Comparison of ENCODE assay signal across 1 cellular context in the genomic region with DNA sequence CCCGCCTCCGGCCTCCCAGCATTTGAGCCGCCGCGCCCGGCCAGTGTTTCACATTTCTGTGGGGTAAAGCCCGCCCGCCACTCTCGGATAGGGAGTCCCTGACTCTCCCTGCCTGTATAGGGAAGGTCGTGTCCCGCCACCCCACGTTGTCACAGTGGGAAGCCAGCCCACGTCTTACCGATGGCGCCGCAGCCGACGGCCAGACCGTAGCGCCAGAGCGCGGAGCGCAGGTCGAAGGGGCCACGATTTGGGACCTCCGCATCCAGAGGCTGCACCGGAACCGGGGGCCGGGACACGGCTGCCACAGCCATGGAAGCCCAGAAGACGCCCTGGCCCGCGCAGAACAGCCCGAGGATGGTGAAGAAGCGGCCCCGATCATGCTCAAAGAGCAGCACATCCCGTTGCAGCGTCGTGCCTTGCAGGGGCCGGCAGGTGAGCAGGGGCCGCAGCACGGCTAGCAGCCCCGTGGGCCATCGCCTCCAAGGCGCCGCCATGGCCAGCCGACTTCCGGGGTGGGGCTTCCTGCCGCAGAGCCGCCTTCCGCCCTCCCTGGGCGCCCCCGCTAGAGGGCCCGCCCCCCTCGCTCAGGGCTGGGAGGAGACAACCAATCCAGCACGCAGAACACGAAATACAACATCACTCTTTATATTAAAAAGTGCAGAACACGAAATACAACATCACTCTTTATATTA.
TF ChIP-seq lines count a peak whose summit lies in the region.

A gene with protein sequence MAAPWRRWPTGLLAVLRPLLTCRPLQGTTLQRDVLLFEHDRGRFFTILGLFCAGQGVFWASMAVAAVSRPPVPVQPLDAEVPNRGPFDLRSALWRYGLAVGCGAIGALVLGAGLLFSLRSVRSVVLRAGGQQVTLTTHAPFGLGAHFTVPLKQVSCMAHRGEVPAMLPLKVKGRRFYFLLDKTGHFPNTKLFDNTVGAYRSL (minus strand): TSS at position 506 of the 692 bp plus-strand sequence. CDS start 12 bp downstream, at position 494.

TF ChIP-seq in HepG2, 621 proteins besides CTCF, POLR2A, EP300 and RAD21 (continued from another document and continues in another):
- TF ChIP-seq, protein P1, sequence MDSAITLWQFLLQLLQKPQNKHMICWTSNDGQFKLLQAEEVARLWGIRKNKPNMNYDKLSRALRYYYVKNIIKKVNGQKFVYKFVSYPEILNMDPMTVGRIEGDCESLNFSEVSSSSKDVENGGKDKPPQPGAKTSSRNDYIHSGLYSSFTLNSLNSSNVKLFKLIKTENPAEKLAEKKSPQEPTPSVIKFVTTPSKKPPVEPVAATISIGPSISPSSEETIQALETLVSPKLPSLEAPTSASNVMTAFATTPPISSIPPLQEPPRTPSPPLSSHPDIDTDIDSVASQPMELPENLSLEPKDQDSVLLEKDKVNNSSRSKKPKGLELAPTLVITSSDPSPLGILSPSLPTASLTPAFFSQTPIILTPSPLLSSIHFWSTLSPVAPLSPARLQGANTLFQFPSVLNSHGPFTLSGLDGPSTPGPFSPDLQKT (CRISPR knock-in tag; IDR thresholded peaks at IDR 0.05; ENCODE audit: borderline replicate concordance), result no peak
- TF ChIP-seq ZNF660 (CRISPR knock-in tag; IDR thresholded peaks at IDR 0.05; ENCODE audit: borderline replicate concordance, low read depth), result no peak
- peak; percentile 78 for TF ChIP-seq MAZ (IDR thresholded peaks at IDR 0.05; ENCODE audit: borderline replicate concordance, low read depth, low read length)
- TF ChIP-seq MAZ (CRISPR knock-in tag; IDR thresholded peaks at IDR 0.05; ENCODE audit: low read depth), result peak; percentile 67; the same call in 1 of the 2 replicates
- TF ChIP-seq ARNTL (CRISPR knock-in tag; IDR thresholded peaks at IDR 0.05), result peak; percentile 69
- no peak for TF ChIP-seq SUZ12 (IDR thresholded peaks at IDR 0.05; ENCODE audit: low read depth, low read length)
- TF ChIP-seq ZNF33B (CRISPR knock-in tag; IDR thresholded peaks at IDR 0.05), result peak; percentile 54; the same call in 1 of the 2 replicates
- TF ChIP-seq, protein P2, sequence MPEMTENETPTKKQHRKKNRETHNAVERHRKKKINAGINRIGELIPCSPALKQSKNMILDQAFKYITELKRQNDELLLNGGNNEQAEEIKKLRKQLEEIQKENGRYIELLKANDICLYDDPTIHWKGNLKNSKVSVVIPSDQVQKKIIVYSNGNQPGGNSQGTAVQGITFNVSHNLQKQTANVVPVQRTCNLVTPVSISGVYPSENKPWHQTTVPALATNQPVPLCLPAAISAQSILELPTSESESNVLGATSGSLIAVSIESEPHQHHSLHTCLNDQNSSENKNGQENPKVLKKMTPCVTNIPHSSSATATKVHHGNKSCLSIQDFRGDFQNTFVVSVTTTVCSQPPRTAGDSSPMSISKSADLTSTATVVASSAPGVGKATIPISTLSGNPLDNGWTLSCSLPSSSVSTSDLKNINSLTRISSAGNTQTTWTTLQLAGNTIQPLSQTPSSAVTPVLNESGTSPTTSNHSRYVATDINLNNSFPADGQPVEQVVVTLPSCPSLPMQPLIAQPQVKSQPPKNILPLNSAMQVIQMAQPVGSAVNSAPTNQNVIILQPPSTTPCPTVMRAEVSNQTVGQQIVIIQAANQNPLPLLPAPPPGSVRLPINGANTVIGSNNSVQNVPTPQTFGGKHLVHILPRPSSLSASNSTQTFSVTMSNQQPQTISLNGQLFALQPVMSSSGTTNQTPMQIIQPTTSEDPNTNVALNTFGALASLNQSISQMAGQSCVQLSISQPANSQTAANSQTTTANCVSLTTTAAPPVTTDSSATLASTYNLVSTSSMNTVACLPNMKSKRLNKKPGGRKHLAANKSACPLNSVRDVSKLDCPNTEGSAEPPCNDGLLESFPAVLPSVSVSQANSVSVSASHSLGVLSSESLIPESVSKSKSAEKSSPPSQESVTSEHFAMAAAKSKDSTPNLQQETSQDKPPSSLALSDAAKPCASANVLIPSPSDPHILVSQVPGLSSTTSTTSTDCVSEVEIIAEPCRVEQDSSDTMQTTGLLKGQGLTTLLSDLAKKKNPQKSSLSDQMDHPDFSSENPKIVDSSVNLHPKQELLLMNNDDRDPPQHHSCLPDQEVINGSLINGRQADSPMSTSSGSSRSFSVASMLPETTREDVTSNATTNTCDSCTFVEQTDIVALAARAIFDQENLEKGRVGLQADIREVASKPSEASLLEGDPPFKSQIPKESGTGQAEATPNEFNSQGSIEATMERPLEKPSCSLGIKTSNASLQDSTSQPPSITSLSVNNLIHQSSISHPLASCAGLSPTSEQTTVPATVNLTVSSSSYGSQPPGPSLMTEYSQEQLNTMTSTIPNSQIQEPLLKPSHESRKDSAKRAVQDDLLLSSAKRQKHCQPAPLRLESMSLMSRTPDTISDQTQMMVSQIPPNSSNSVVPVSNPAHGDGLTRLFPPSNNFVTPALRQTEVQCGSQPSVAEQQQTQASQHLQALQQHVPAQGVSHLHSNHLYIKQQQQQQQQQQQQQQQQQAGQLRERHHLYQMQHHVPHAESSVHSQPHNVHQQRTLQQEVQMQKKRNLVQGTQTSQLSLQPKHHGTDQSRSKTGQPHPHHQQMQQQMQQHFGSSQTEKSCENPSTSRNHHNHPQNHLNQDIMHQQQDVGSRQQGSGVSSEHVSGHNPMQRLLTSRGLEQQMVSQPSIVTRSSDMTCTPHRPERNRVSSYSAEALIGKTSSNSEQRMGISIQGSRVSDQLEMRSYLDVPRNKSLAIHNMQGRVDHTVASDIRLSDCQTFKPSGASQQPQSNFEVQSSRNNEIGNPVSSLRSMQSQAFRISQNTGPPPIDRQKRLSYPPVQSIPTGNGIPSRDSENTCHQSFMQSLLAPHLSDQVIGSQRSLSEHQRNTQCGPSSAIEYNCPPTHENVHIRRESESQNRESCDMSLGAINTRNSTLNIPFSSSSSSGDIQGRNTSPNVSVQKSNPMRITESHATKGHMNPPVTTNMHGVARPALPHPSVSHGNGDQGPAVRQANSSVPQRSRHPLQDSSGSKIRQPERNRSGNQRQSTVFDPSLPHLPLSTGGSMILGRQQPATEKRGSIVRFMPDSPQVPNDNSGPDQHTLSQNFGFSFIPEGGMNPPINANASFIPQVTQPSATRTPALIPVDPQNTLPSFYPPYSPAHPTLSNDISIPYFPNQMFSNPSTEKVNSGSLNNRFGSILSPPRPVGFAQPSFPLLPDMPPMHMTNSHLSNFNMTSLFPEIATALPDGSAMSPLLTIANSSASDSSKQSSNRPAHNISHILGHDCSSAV (CRISPR knock-in tag; IDR thresholded peaks at IDR 0.05; ENCODE audit: borderline replicate concordance), result 0 out of 2 replicates have a peak, but pooled peaks have one; percentile 38
- TF ChIP-seq JDP2 (CRISPR knock-in tag; IDR thresholded peaks at IDR 0.05; ENCODE audit: borderline replicate concordance), result no peak
- TF ChIP-seq ZNF354B (CRISPR knock-in tag; IDR thresholded peaks at IDR 0.05), result 0 out of 2 replicates have a peak, but pooled peaks have one; percentile 51
- 0 out of 2 replicates have a peak, but pooled peaks have one; percentile 48 for TF ChIP-seq ZNF543 (CRISPR knock-in tag; IDR thresholded peaks at IDR 0.05)
- no peak; the same call in 1 of the 2 replicates for TF ChIP-seq NR2C2 (CRISPR knock-in tag; IDR thresholded peaks at IDR 0.05; ENCODE audit: borderline replicate concordance)
- TF ChIP-seq SP5 (CRISPR knock-in tag; IDR thresholded peaks at IDR 0.05; ENCODE audit: borderline replicate concordance, low read depth), result peak; percentile 65; the same call in 1 of the 2 replicates
- peak; percentile 71 for TF ChIP-seq ATF7-NPFF (CRISPR knock-in tag; IDR thresholded peaks at IDR 0.05; ENCODE audit: low read depth)
- no peak for TF ChIP-seq GTF2F1 (IDR thresholded peaks at IDR 0.05; ENCODE audit: low read length)
- TF ChIP-seq RORA (CRISPR knock-in tag; IDR thresholded peaks at IDR 0.05), result peak; percentile 82; the same call in 1 of the 2 replicates
- TF ChIP-seq PAX8 (CRISPR knock-in tag; IDR thresholded peaks at IDR 0.05; ENCODE audit: borderline replicate concordance), result no peak
- no peak for TF ChIP-seq ZNF790 (CRISPR knock-in tag; IDR thresholded peaks at IDR 0.05; ENCODE audit: borderline replicate concordance)
- 0 out of 2 replicates have a peak, but pooled peaks have one; percentile 48 for TF ChIP-seq ZNF589 (CRISPR knock-in tag; conservative IDR thresholded peaks at IDR 0.05)
- TF ChIP-seq HNRNPK (IDR thresholded peaks at IDR 0.05; ENCODE audit: low read depth, low read length, poor library complexity, severe bottlenecking), result no peak
- TF ChIP-seq GATAD2A (CRISPR knock-in tag; IDR thresholded peaks at IDR 0.05), result no peak
- TF ChIP-seq TP53 (CRISPR knock-in tag; conservative IDR thresholded peaks at IDR 0.05), result no peak
- no peak for TF ChIP-seq ZNF10 (CRISPR knock-in tag; IDR thresholded peaks at IDR 0.05; ENCODE audit: borderline replicate concordance, low read depth)
- TF ChIP-seq ZNF234 (CRISPR knock-in tag; conservative IDR thresholded peaks at IDR 0.05), result 0 out of 2 replicates have a peak, but pooled peaks have one; percentile 69
- TF ChIP-seq KDM5B (CRISPR knock-in tag; IDR thresholded peaks at IDR 0.05; ENCODE audit: borderline replicate concordance), result peak; percentile 89; the same call in 1 of the 2 replicates
- TF ChIP-seq, protein P3, sequence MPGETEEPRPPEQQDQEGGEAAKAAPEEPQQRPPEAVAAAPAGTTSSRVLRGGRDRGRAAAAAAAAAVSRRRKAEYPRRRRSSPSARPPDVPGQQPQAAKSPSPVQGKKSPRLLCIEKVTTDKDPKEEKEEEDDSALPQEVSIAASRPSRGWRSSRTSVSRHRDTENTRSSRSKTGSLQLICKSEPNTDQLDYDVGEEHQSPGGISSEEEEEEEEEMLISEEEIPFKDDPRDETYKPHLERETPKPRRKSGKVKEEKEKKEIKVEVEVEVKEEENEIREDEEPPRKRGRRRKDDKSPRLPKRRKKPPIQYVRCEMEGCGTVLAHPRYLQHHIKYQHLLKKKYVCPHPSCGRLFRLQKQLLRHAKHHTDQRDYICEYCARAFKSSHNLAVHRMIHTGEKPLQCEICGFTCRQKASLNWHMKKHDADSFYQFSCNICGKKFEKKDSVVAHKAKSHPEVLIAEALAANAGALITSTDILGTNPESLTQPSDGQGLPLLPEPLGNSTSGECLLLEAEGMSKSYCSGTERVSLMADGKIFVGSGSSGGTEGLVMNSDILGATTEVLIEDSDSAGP (CRISPR knock-in tag; IDR thresholded peaks at IDR 0.05; ENCODE audit: borderline replicate concordance), result peak; percentile 91
- peak; percentile 92 for TF ChIP-seq SAFB2 (CRISPR knock-in tag; IDR thresholded peaks at IDR 0.05; ENCODE audit: borderline replicate concordance, low read depth)
- TF ChIP-seq, protein P4, sequence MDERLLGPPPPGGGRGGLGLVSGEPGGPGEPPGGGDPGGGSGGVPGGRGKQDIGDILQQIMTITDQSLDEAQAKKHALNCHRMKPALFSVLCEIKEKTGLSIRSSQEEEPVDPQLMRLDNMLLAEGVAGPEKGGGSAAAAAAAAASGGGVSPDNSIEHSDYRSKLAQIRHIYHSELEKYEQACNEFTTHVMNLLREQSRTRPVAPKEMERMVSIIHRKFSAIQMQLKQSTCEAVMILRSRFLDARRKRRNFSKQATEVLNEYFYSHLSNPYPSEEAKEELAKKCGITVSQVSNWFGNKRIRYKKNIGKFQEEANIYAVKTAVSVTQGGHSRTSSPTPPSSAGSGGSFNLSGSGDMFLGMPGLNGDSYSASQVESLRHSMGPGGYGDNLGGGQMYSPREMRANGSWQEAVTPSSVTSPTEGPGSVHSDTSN (CRISPR knock-in tag; IDR thresholded peaks at IDR 0.05), result no peak
- TF ChIP-seq ZNF747 (CRISPR knock-in tag; IDR thresholded peaks at IDR 0.05; ENCODE audit: borderline replicate concordance), result 0 out of 2 replicates have a peak, but pooled peaks have one; percentile 72
- TF ChIP-seq SRSF4 (IDR thresholded peaks at IDR 0.05; ENCODE audit: low read depth, low read length, poor library complexity, severe bottlenecking), result no peak
- peak; percentile 85; the same call in 1 of the 2 replicates for TF ChIP-seq ZNF670 (CRISPR knock-in tag; IDR thresholded peaks at IDR 0.05; ENCODE audit: borderline replicate concordance)
- TF ChIP-seq ZNF749 (CRISPR knock-in tag; IDR thresholded peaks at IDR 0.05; ENCODE audit: borderline replicate concordance), result peak; percentile 91
- peak; percentile 91; the same call in 2 of the 3 replicates for TF ChIP-seq MXI1 (IDR thresholded peaks at IDR 0.05; ENCODE audit: borderline replicate concordance, low read depth, low read length)
- no peak for TF ChIP-seq MTF1 (CRISPR knock-in tag; IDR thresholded peaks at IDR 0.05)
- peak; percentile 79 for TF ChIP-seq ZSCAN9 (CRISPR knock-in tag; IDR thresholded peaks at IDR 0.05; ENCODE audit: borderline replicate concordance)
- TF ChIP-seq, protein P5, sequence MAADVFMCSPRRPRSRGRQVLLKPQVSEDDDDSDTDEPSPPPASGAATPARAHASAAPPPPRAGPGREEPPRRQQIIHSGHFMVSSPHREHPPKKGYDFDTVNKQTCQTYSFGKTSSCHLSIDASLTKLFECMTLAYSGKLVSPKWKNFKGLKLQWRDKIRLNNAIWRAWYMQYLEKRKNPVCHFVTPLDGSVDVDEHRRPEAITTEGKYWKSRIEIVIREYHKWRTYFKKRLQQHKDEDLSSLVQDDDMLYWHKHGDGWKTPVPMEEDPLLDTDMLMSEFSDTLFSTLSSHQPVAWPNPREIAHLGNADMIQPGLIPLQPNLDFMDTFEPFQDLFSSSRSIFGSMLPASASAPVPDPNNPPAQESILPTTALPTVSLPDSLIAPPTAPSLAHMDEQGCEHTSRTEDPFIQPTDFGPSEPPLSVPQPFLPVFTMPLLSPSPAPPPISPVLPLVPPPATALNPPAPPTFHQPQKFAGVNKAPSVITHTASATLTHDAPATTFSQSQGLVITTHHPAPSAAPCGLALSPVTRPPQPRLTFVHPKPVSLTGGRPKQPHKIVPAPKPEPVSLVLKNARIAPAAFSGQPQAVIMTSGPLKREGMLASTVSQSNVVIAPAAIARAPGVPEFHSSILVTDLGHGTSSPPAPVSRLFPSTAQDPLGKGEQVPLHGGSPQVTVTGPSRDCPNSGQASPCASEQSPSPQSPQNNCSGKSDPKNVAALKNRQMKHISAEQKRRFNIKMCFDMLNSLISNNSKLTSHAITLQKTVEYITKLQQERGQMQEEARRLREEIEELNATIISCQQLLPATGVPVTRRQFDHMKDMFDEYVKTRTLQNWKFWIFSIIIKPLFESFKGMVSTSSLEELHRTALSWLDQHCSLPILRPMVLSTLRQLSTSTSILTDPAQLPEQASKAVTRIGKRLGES (CRISPR knock-in tag; IDR thresholded peaks at IDR 0.05; ENCODE audit: borderline replicate concordance), result no peak
- no peak for TF ChIP-seq ZNF264 (CRISPR knock-in tag; IDR thresholded peaks at IDR 0.05)
- peak; percentile 82 for TF ChIP-seq NCOA1 (CRISPR knock-in tag; IDR thresholded peaks at IDR 0.05)
- TF ChIP-seq ZNF546 (CRISPR knock-in tag; conservative IDR thresholded peaks at IDR 0.05), result peak; percentile 94
- no peak for TF ChIP-seq PHB2 (IDR thresholded peaks at IDR 0.05; ENCODE audit: partially characterized antibody)
- peak; percentile 94 for TF ChIP-seq NFATC3 (CRISPR knock-in tag; IDR thresholded peaks at IDR 0.05)
- no peak for TF ChIP-seq THYN1 (CRISPR knock-in tag; IDR thresholded peaks at IDR 0.05; ENCODE audit: borderline replicate concordance, low read depth)
- no peak; the same call in 1 of the 2 replicates for TF ChIP-seq ZNF552 (CRISPR knock-in tag; IDR thresholded peaks at IDR 0.05; ENCODE audit: borderline replicate concordance)
- no peak for TF ChIP-seq NONO (IDR thresholded peaks at IDR 0.05)
- peak; percentile 83 for TF ChIP-seq NONO (CRISPR knock-in tag; conservative IDR thresholded peaks at IDR 0.05)
- TF ChIP-seq ZBTB1 (CRISPR knock-in tag; IDR thresholded peaks at IDR 0.05; ENCODE audit: borderline replicate concordance), result 0 out of 2 replicates have a peak, but pooled peaks have one; percentile 30
- TF ChIP-seq ZNF430 (CRISPR knock-in tag; IDR thresholded peaks at IDR 0.05), result peak; percentile 55; the same call in 1 of the 2 replicates
- no peak for TF ChIP-seq CBX1 (IDR thresholded peaks at IDR 0.05; ENCODE audit: low read depth)
